2 cellular contexts compared by ENCODE assay signal in genomic region chr11:66905631-66906030, GRCh38.
TF ChIP-seq lines count a peak whose summit lies in the region.

No MANE protein-coding gene starts in this region.

TF ChIP-seq in SK-N-SH, 30 proteins besides CTCF, POLR2A, EP300 and RAD21:
- TF ChIP-seq RCOR1 (IDR thresholded peaks at IDR 0.05; ENCODE audit: low read length) = no peak
- TF ChIP-seq TAF1 (IDR thresholded peaks at IDR 0.05; ENCODE audit: borderline replicate concordance, low read depth, low read length) = no peak
- TF ChIP-seq NRF1 (IDR thresholded peaks at IDR 0.05; ENCODE audit: low read depth, low read length) = no peak
- TF ChIP-seq SIN3A (IDR thresholded peaks at IDR 0.05; ENCODE audit: borderline replicate concordance, low read depth, low read length) = no peak
- TF ChIP-seq MEF2A (IDR thresholded peaks at IDR 0.05; ENCODE audit: borderline replicate concordance, low read depth) = no peak
- no peak for TF ChIP-seq POLR2AphosphoS5 (IDR thresholded peaks at IDR 0.05; ENCODE audit: low read depth, low read length)
- no peak for TF ChIP-seq FOXJ3 (CRISPR knock-in tag; IDR thresholded peaks at IDR 0.05)
- TF ChIP-seq RXRA (IDR thresholded peaks at IDR 0.05; ENCODE audit: borderline replicate concordance, low read depth) = no peak
- TF ChIP-seq SMC3 (IDR thresholded peaks at IDR 0.05; ENCODE audit: low read depth, low read length) = no peak
- TF ChIP-seq USF1 (IDR thresholded peaks at IDR 0.05; ENCODE audit: borderline replicate concordance, low read depth) = no peak
- no peak for TF ChIP-seq FOXM1 (IDR thresholded peaks at IDR 0.05; ENCODE audit: low read depth)
- TF ChIP-seq ELF1 (IDR thresholded peaks at IDR 0.05) = no peak
- no peak for TF ChIP-seq CHD2 (IDR thresholded peaks at IDR 0.05; ENCODE audit: low read length, partially characterized antibody)
- no peak for TF ChIP-seq YY1 (IDR thresholded peaks at IDR 0.05; ENCODE audit: low read depth)
- TF ChIP-seq REST (IDR thresholded peaks at IDR 0.05; ENCODE audit: low read depth, low read length) = no peak
- TF ChIP-seq EZH2phosphoT487 (IDR thresholded peaks at IDR 0.05; ENCODE audit: borderline replicate concordance, low read depth) = no peak
- TF ChIP-seq FOSL2 (IDR thresholded peaks at IDR 0.05; ENCODE audit: borderline replicate concordance, low read depth) = no peak
- TF ChIP-seq, protein P1, sequence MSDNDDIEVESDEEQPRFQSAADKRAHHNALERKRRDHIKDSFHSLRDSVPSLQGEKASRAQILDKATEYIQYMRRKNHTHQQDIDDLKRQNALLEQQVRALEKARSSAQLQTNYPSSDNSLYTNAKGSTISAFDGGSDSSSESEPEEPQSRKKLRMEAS (IDR thresholded peaks at IDR 0.05; ENCODE audit: low read depth) = no peak

TF ChIP-seq in SK-N-SH treated with all-trans-retinoic acid at 6 μM for 48 hours, 23 proteins besides CTCF, POLR2A, EP300 and RAD21:
- TF ChIP-seq GLIS3 (CRISPR knock-in tag; IDR thresholded peaks at IDR 0.05) = no peak
- TF ChIP-seq SNAI2 (CRISPR knock-in tag; IDR thresholded peaks at IDR 0.05) = no peak
- TF ChIP-seq ESRRG (CRISPR knock-in tag; IDR thresholded peaks at IDR 0.05) = no peak
